Comparison of ENCODE assay signal across 13 cellular contexts in the genomic region with DNA sequence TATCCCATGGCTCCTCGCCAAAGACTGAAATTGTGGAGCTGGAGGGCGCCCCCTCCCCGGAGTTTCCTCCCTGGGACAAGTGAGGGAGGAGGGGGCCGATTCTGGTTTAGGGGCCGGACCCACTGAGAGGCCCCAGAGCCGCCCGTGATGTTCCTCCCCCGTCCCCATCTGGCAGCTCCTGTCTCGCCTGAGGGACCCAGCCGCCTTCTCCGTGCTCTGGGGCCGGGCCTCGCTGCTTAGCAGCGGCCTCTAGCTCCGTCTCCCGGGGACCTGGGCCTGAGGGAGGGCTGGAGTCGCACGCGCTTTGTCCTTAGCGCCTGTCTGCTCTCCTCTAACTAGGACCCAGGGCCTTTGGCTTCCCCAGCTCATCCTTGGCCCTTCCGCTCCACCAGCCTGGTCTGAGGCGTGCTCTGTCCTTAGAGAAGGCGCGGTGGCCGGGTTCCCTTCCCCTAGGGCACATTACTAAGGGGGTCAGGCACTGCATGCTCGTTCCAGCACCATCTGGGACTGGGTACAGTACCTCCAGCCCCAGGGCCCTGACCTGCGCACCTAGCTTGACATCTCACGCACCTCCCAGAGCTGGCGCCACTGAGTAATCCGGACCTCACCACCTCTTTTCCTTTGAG. TPM values are rescaled to one million over a fixed set of nuclear protein-coding genes. Genes with fewer than 3 reads are reported as not detected.
DNase-seq lines count a peak whose midpoint lies in the region; ATAC-seq and TF ChIP-seq lines count a peak whose summit lies in the region.
"Had no signal": no experiment of that assay in that cellular context is flagged by ENCODE, and none has a peak within 500 bp of the region (broad histone marks: within the 10 kb centered on the region; RNA-seq: fewer than 3 reads in every experiment).

No MANE protein-coding gene starts in this region.

- no peak overlapping the region for H3K56ac ChIP-seq in IMR-90 (ENCODE audit: extremely low read depth, insufficient read depth, low read length)

- no peak overlapping the region for H2AK5ac ChIP-seq in IMR-90 (ENCODE audit: low read depth, low read length)

- H3K4me1 Mint-ChIP-seq in naive thymus-derived CD8-positive, alpha-beta T cell = peaks cover 32 to 47% (median 47%) of the 10 kb centered on the region in 4 donors
- H3K4me1 Mint-ChIP-seq in CD8-positive, alpha-beta memory T cell = peaks cover 49 to 55% (median 54%) of the 10 kb centered on the region in 3 donors

- H3K4me3 ChIP-seq in AG09309 (ENCODE audit: control insufficient read depth, low read depth, low read length) = peak overlapping the region; percentile 44
- no peak overlapping the region for H3K4me3 ChIP-seq in IMR-90 (ENCODE audit: insufficient read depth, low read depth, low read length)
- H3K4me3 ChIP-seq in esophagus squamous epithelium = peak overlapping the region in 3 of 4 donors; percentile 17 to 54 (median 26)
- no peak overlapping the region for H3K4me3 ChIP-seq in CD8-positive, alpha-beta memory T cell (ENCODE audit: low read length)
- H3K4me3 ChIP-seq: thyroid gland had no signal

- DNase-seq in AG09309 (ENCODE audit: low read depth) = no peak
- DNase-seq in IMR-90 = no peak
- no peak for DNase-seq in esophagus squamous epithelium (lab: John Stamatoyannopoulos, UW)
- DNase-seq in naive thymus-derived CD8-positive, alpha-beta T cell = no peak
- DNase-seq in CD8-positive, alpha-beta memory T cell = no peak
- DNase-seq: NCI-H2081 treated with DMSO at 0.1 percent for 48 hours, T-helper 9 cell had no signal

- TF ChIP-seq RAD21 in IMR-90 (IDR thresholded peaks at IDR 0.05; ENCODE audit: low read length) = no peak

- H2BK120ac ChIP-seq in IMR-90 (ENCODE audit: low read depth, low read length) = no peak overlapping the region

- no peak overlapping the region for H2AK9ac ChIP-seq in IMR-90 (replicated peaks; ENCODE audit: low read depth, low read length, poor library complexity)

- H4K8ac ChIP-seq in IMR-90 (ENCODE audit: low read depth in 2 of 2, low read length in 2 of 2) = no peak overlapping the region

- H3K9ac ChIP-seq in IMR-90 (ENCODE audit: low read depth, low read length) = no peak overlapping the region

- H3K27me3 ChIP-seq in IMR-90 (ENCODE audit: control insufficient read depth, insufficient read depth, low read length) = peaks cover 8% of the 10 kb centered on the region; the same call in 1 of the 2 replicates
- H3K27me3 ChIP-seq in esophagus squamous epithelium = peaks cover 0 to 45% (median 0%) of the 10 kb centered on the region in 4 donors
- no peaks in the 10 kb centered on the region for H3K27me3 ChIP-seq in CD8-positive, alpha-beta memory T cell (ENCODE audit: insufficient read depth, low read length, poor library complexity, severe bottlenecking)
- H3K27me3 ChIP-seq: thyroid gland had no signal

- no peak overlapping the region for H3K23ac ChIP-seq in IMR-90 (ENCODE audit: low read depth, low read length)

- no peaks in the 10 kb centered on the region for H3K9me3 ChIP-seq in IMR-90 (ENCODE audit: control insufficient read depth, insufficient read depth, low read length)
- H3K9me3 ChIP-seq in esophagus squamous epithelium = no peaks in the 10 kb centered on the region
- H3K9me3 ChIP-seq in CD8-positive, alpha-beta memory T cell (ENCODE audit: low read length) = no peaks in the 10 kb centered on the region
- H3K9me3 ChIP-seq: thyroid gland had no signal

- no TSS peak for BruUV-seq in IMR-90 (replicated peaks; lab: Mats Ljungman, UMichigan)

- no peaks in the 10 kb centered on the region; the same call in 1 of the 2 replicates for H3K4me1 ChIP-seq in IMR-90 (ENCODE audit: control insufficient read depth, insufficient read depth, low read length)
- peaks cover 17 to 44% (median 25%) of the 10 kb centered on the region in 3 donors for H3K4me1 ChIP-seq in esophagus squamous epithelium
- H3K4me1 ChIP-seq in CD8-positive, alpha-beta memory T cell (ENCODE audit: insufficient read depth, low read length) = peaks cover 35% of the 10 kb centered on the region

- dilution Hi-C loops in IMR-90 (cut with HindIII; ENCODE audit: low sequenced_read_pairs, unreplicated experiment) = no loop called here

- H3K27ac Mint-ChIP-seq in naive thymus-derived CD8-positive, alpha-beta T cell = peak overlapping the region in 1 of 10 donors; percentile 40
- H3K27ac Mint-ChIP-seq in CD8-positive, alpha-beta memory T cell = no peak overlapping the region
- H3K27ac Mint-ChIP-seq: activated naive CD8-positive, alpha-beta T cell treated with anti-CD3 and anti-CD28 coated beads, Interleukin-2, amount 10 ng/mL, durations not matched to agents 7 days and 5 days had no signal

- 9% methylated on average over 14 of the region's 30 CpGs; no CpG with 5 or more reads in 1 of the 2 experiments for WGBS in IMR-90 (ENCODE audit: extremely low coverage in 2 of 2, insufficient read length in 1 of 2), 2 experiments
- WGBS in esophagus squamous epithelium, 2 donors = 45% methylated on average over 19 of the region's 30 CpGs; no CpG with 5 or more reads in 1 of the 2 donors

- H3K4me2 ChIP-seq in IMR-90 (ENCODE audit: low read depth, low read length) = peak overlapping the region; percentile 94; the same call in 1 of the 2 replicates

- H3K36me3 ChIP-seq in IMR-90 (ENCODE audit: control insufficient read depth, insufficient read depth, low read length) (peaks cover 25% of the 10 kb centered on the region), esophagus squamous epithelium (peaks cover 14 to 42% (median 19%) of the 10 kb centered on the region in 3 donors)
- peaks cover 29% of the 10 kb centered on the region for H3K36me3 ChIP-seq in CD8-positive, alpha-beta memory T cell (ENCODE audit: insufficient read depth, low read length)

- ATAC-seq in IMR-90 (ENCODE audit: low read depth) = peak; percentile 46
- peak; percentile 31 to 47 for ATAC-seq in naive thymus-derived CD8-positive, alpha-beta T cell
- no peak for ATAC-seq in GM19395 (IDR thresholded peaks at IDR 0.05; ENCODE audit: unreplicated experiment)
- no peak for ATAC-seq in HG02981 (IDR thresholded peaks at IDR 0.05; ENCODE audit: unreplicated experiment)
- no peak for ATAC-seq in GM18502 (IDR thresholded peaks at IDR 0.05; ENCODE audit: poor library complexity, unreplicated experiment)

- H3K4ac ChIP-seq in IMR-90 (ENCODE audit: low read depth, low read length) = no peak overlapping the region

- H3K18ac ChIP-seq in IMR-90 (ENCODE audit: low read depth, low read length) = no peak overlapping the region

- H3K9me3 Mint-ChIP-seq in naive thymus-derived CD8-positive, alpha-beta T cell = no peaks in the 10 kb centered on the region
- H3K9me3 Mint-ChIP-seq in CD8-positive, alpha-beta memory T cell = no peaks in the 10 kb centered on the region
- H3K9me3 Mint-ChIP-seq: activated naive CD8-positive, alpha-beta T cell treated with anti-CD3 and anti-CD28 coated beads, Interleukin-2, amount 10 ng/mL, durations not matched to agents 7 days and 5 days had no signal

- in situ Hi-C loops in IMR-90 (cut with MboI; ENCODE audit: low sequenced_read_pairs) = no loop called here

- H3K4me3 Mint-ChIP-seq in naive thymus-derived CD8-positive, alpha-beta T cell = peak overlapping the region in 8 of 10 donors; percentile 12 to 69 (median 39)
- peak overlapping the region in 1 of 7 donors; percentile 59 for H3K4me3 Mint-ChIP-seq in CD8-positive, alpha-beta memory T cell
- H3K4me3 Mint-ChIP-seq: activated naive CD8-positive, alpha-beta T cell treated with anti-CD3 and anti-CD28 coated beads, Interleukin-2, amount 10 ng/mL, durations not matched to agents 7 days and 5 days had no signal

- no peak overlapping the region for H2BK15ac ChIP-seq in IMR-90 (ENCODE audit: low read depth, low read length)

- CTCF ChIA-PET in IMR-90 (lab: Yijun Ruan, JAX) = interaction anchor here (0.7 to 2.1 kb wide), 8 partner anchors 9 to 88 kb away, joined by 3 to 10 read pairs (median 4); a partner anchor contains a TSS
- CTCF ChIA-PET in CD8-positive, alpha-beta memory T cell (lab: Charles Lee) = interaction anchor here (0.6 kb wide), 1 partner anchor 66 kb away, joined by 5 read pairs; no protein-coding TSS in a partner anchor

- no peak overlapping the region for H2BK20ac ChIP-seq in IMR-90 (ENCODE audit: low read depth, low read length)

- H3K36me3 Mint-ChIP-seq in naive thymus-derived CD8-positive, alpha-beta T cell = peaks cover 23 to 48% (median 43%) of the 10 kb centered on the region in 3 donors
- peaks cover 31 to 40% (median 40%) of the 10 kb centered on the region in 3 donors for H3K36me3 Mint-ChIP-seq in CD8-positive, alpha-beta memory T cell

- TF ChIP-seq POLR2A in IMR-90 (IDR thresholded peaks at IDR 0.05; ENCODE audit: low read depth, low read length) = no peak
- TF ChIP-seq POLR2A in esophagus squamous epithelium (IDR thresholded peaks at IDR 0.05) = no peak

- no peak overlapping the region for H4K5ac ChIP-seq in IMR-90 (ENCODE audit: low read depth, low read length)

- peaks cover 35% of the 10 kb centered on the region for H4K20me1 ChIP-seq in IMR-90 (ENCODE audit: insufficient read depth, low read length)

- no peak overlapping the region for H2BK5ac ChIP-seq in IMR-90 (ENCODE audit: low read depth, low read length, poor library complexity, severe bottlenecking)

- H3K9me1 ChIP-seq in IMR-90 (ENCODE audit: insufficient read depth, low read length) = no peaks in the 10 kb centered on the region; the same call in 1 of the 2 replicates

- no peak overlapping the region for H4K91ac ChIP-seq in IMR-90 (ENCODE audit: insufficient read depth, low read depth, low read length)

- H3K79me1 ChIP-seq in IMR-90 (ENCODE audit: low read depth in 1 of 2, low read length in 2 of 2) = peaks cover 0 to 4% of the 10 kb centered on the region in 2 experiments; a peak in 1 of 4 replicates

- POLR2A ChIA-PET in IMR-90 (lab: Charles Lee; ENCODE audit: unreplicated experiment) = interaction anchor here (0.6 kb wide), 1 partner anchor 252 kb away, joined by 3 read pairs; no protein-coding TSS in a partner anchor
- POLR2A ChIA-PET in naive thymus-derived CD8-positive, alpha-beta T cell (lab: Charles Lee) = interaction anchor here (1.2 to 2.1 kb wide), 2 partner anchors 30 to 87 kb away, joined by 4 to 6 read pairs; a partner anchor contains a TSS
- POLR2A ChIA-PET in CD8-positive, alpha-beta memory T cell (lab: Charles Lee) = no interaction called here

- H3K27ac ChIP-seq in IMR-90 (ENCODE audit: insufficient read depth, low read length) = no peak overlapping the region
- H3K27ac ChIP-seq in esophagus squamous epithelium = no peak overlapping the region
- H3K27ac ChIP-seq in CD8-positive, alpha-beta memory T cell (ENCODE audit: low read depth, low read length) = no peak overlapping the region
- H3K27ac ChIP-seq: thyroid gland had no signal

- peaks cover 7 to 44% (median 30%) of the 10 kb centered on the region in 5 donors for H3K27me3 Mint-ChIP-seq in naive thymus-derived CD8-positive, alpha-beta T cell
- peaks cover 5 to 8% of the 10 kb centered on the region in 2 donors for H3K27me3 Mint-ChIP-seq in CD8-positive, alpha-beta memory T cell

- H2AFZ ChIP-seq in IMR-90 (replicated peaks; ENCODE audit: low read length, poor library complexity) = no peak overlapping the region

- TF ChIP-seq CTCF in AG09309 (IDR thresholded peaks at IDR 0.05; ENCODE audit: control insufficient read depth, insufficient read depth, low read depth, low read length, missing control alignments) = no peak
- TF ChIP-seq CTCF in IMR-90 (conservative IDR thresholded peaks at IDR 0.05; ENCODE audit: low read depth, low read length) = no peak
- no peak for TF ChIP-seq CTCF in esophagus squamous epithelium (IDR thresholded peaks at IDR 0.05)

- intact Hi-C loops in IMR-90 (cut with micrococcal nuclease) (loop anchor here (1.0 to 5.0 kb wide), 2 partner anchors 31 to 36 kb away; a partner anchor contains a TSS), esophagus squamous epithelium (cut with DNase I) (no loop called here)

- no peak overlapping the region for H3K14ac ChIP-seq in IMR-90 (replicated peaks; ENCODE audit: low read depth, low read length)

RNA-seq across cellular contexts. Expression of a gene that starts 29.8 kb away (rescaled TPM):
- total RNA-seq in IMR-90 (2012; rRNA removed) (not detected in 2 replicates), esophagus squamous epithelium (not detected)
- polyA plus RNA-seq in IMR-90 (2012; rRNA removed) = 2.2 and 3.4 TPM in 2 replicates
- polyA plus RNA-seq in IMR-90 (2012; cell fraction: cytosol; rRNA removed) = 11.3 and 18.7 TPM in 2 replicates
- 0.50 and 1.8 TPM in 2 replicates for polyA plus RNA-seq in IMR-90 (2012; cell fraction: nucleus; rRNA removed; ENCODE audit: low replicate concordance)
- total RNA-seq in naive thymus-derived CD8-positive, alpha-beta T cell = 1 to 10 TPM; 1.0 to 1.5 TPM
- polyA plus RNA-seq in naive thymus-derived CD8-positive, alpha-beta T cell = under 1 TPM in 1 of 3 donors, not detected in 2; 0.83 TPM
- total RNA-seq in CD8-positive, alpha-beta memory T cell = not detected
- polyA plus RNA-seq in CD8-positive, alpha-beta memory T cell = not detected
- total RNA-seq: skeletal muscle tissue had no signal

RNA-seq across cellular contexts. Expression of a gene that starts 31.0 kb away (rescaled TPM):
- total RNA-seq in IMR-90 (2012; rRNA removed) (20.6 and 22.5 TPM in 2 replicates), esophagus squamous epithelium (10 to 100 TPM; 20.7 to 29.8 (median 22.3) TPM)
- 17.0 and 17.4 TPM in 2 replicates for polyA plus RNA-seq in IMR-90 (2012; rRNA removed)
- 9.2 and 9.5 TPM in 2 replicates for polyA plus RNA-seq in IMR-90 (2012; cell fraction: cytosol; rRNA removed)
- polyA plus RNA-seq in IMR-90 (2012; cell fraction: nucleus; rRNA removed; ENCODE audit: low replicate concordance) = 20.7 and 35.7 TPM in 2 replicates
- total RNA-seq in naive thymus-derived CD8-positive, alpha-beta T cell = 10 to 100 TPM; 42.2 to 43.9 TPM
- 10 to 100 TPM; 13.0 to 36.0 (median 18.4) TPM for polyA plus RNA-seq in naive thymus-derived CD8-positive, alpha-beta T cell
- total RNA-seq in CD8-positive, alpha-beta memory T cell = 10 to 100 TPM; 34.9 to 36.9 TPM
- polyA plus RNA-seq in CD8-positive, alpha-beta memory T cell = 28.7 TPM

RNA-seq across cellular contexts. Expression of a gene that starts 50.1 kb away (rescaled TPM):
- total RNA-seq in IMR-90 (2012; rRNA removed) (under 0.01 TPM in 2 replicates), esophagus squamous epithelium (under 1 TPM in 3 of 4 donors, not detected in 1; 0.18 to 0.50 (median 0.38) TPM)
- polyA plus RNA-seq in IMR-90 (2012; rRNA removed) = 0.16 and 0.17 TPM in 2 replicates
- polyA plus RNA-seq in IMR-90 (2012; cell fraction: cytosol; rRNA removed) = 0.23 and 0.45 TPM in 2 replicates
- polyA plus RNA-seq in IMR-90 (2012; cell fraction: nucleus; rRNA removed; ENCODE audit: low replicate concordance) = 0.22 and 0.25 TPM in 2 replicates
- 1 to 10 TPM in 1 of 2 experiments, under 1 TPM in 1; 0.75 to 1.3 TPM for total RNA-seq in naive thymus-derived CD8-positive, alpha-beta T cell
- not detected for polyA plus RNA-seq in naive thymus-derived CD8-positive, alpha-beta T cell
- 1 to 10 TPM; 3.9 to 5.0 TPM for total RNA-seq in CD8-positive, alpha-beta memory T cell
- polyA plus RNA-seq in CD8-positive, alpha-beta memory T cell = not detected

RNA-seq across cellular contexts. Expression of a gene that starts 59.3 kb away (rescaled TPM):
- total RNA-seq in IMR-90 (2012; rRNA removed) (0.28 and 0.36 TPM in 2 replicates), esophagus squamous epithelium (10 to 100 TPM in 2 of 4 donors, 1 to 10 TPM in 2; 3.2 to 15.3 (median 10.2) TPM)
- polyA plus RNA-seq in IMR-90 (2012; rRNA removed) = 0.52 and 0.92 TPM in 2 replicates
- 0.62 and 1.2 TPM in 2 replicates for polyA plus RNA-seq in IMR-90 (2012; cell fraction: cytosol; rRNA removed)
- 1.1 and 1.6 TPM in 2 replicates for polyA plus RNA-seq in IMR-90 (2012; cell fraction: nucleus; rRNA removed; ENCODE audit: low replicate concordance)
- 10 to 100 TPM; 10.1 to 11.8 TPM for total RNA-seq in naive thymus-derived CD8-positive, alpha-beta T cell
- 1 to 10 TPM; 2.0 to 4.3 (median 3.1) TPM for polyA plus RNA-seq in naive thymus-derived CD8-positive, alpha-beta T cell
- 1 to 10 TPM; 3.5 to 4.1 TPM for total RNA-seq in CD8-positive, alpha-beta memory T cell
- polyA plus RNA-seq in CD8-positive, alpha-beta memory T cell = 2.8 TPM

Comparison
In these comparisons a context has a peak if more than half of its experiments do, and no peak if none do; other contexts are left out.
1. H3K4me3 ChIP-seq: peak in AG09309 (single experiment) and esophagus squamous epithelium (3 of 4); none in IMR-90 (single experiment) and CD8-positive, alpha-beta memory T cell (single experiment).
2. ATAC-seq: peak in IMR-90 (single experiment) and naive thymus-derived CD8-positive, alpha-beta T cell (2 of 2); none in GM19395 (single experiment), HG02981 (single experiment) and GM18502 (single experiment).